33 cellular contexts compared by ENCODE assay signal in genomic region chr4:117488692-117489091, GRCh38.
"Had no signal": no experiment of that assay in that cellular context is flagged by ENCODE, and none has a peak within 500 bp of the region (broad histone marks: within the 10 kb centered on the region; RNA-seq: fewer than 3 reads in every experiment).

No MANE protein-coding gene starts in this region.

- ATAC-seq: activated naive CD4-positive, alpha-beta T cell treated with anti-CD3 and anti-CD28 coated beads, Interleukin-2, amount 50 U/mL, for 72 hours; activated naive CD8-positive, alpha-beta T cell treated with anti-CD3 and anti-CD28 coated beads, Interleukin-2, amount 50 U/mL, for 24 hours; activated T-cell treated with anti-CD3 and anti-CD28 coated beads, Interleukin-2, amount 50 U/mL, for 4 hours; activated T-cell treated with anti-CD3 and anti-CD28 coated beads, Interleukin-2, amount 50 U/mL, for 72 hours; activated T-helper 17 cell treated with anti-CD3 and anti-CD28 coated beads, Interleukin-2, amount 50 U/mL, for 72 hours; body of pancreas had no signal

- H3K27ac ChIP-seq: adrenal gland, ascending aorta, body of pancreas, brain microvascular endothelial cell, breast epithelium, cardiac muscle cell had no signal

- DNase-seq: activated effector memory CD4-positive, alpha-beta T cell treated with anti-CD3 and anti-CD28 coated beads, Interleukin-2, amount 50 U/mL, for 16 hours; activated effector memory CD4-positive, alpha-beta T cell treated with Interleukin-2 at 50 U/mL for 16 hours; activated gamma-delta T cell; activated gamma-delta T cell treated with Interleukin-2 at 50 U/mL for 16 hours; activated naive CD4-positive, alpha-beta T cell; activated naive CD4-positive, alpha-beta T cell treated with anti-CD3 and anti-CD28 coated beads for 36 hours; activated naive CD4-positive, alpha-beta T cell treated with anti-CD3 and anti-CD28 coated beads, Interleukin-2, amount 10 ng/mL, durations not matched to agents 7 days and 5 days; activated naive CD4-positive, alpha-beta T cell treated with anti-CD3 and anti-CD28 coated beads, Interleukin-2, amount 50 U/mL, for 16 hours; activated naive CD4-positive, alpha-beta T cell treated with Interleukin-2 at 50 U/mL for 16 hours; activated naive CD8-positive, alpha-beta T cell treated with anti-CD3 and anti-CD28 coated beads for 36 hours; activated naive CD8-positive, alpha-beta T cell treated with anti-CD3 and anti-CD28 coated beads, Interleukin-2, amount 10 ng/mL, durations not matched to agents 7 days and 5 days; activated naive CD8-positive, alpha-beta T cell treated with anti-CD3 and anti-CD28 coated beads, Interleukin-2, amount 50 U/mL, for 24 hours; activated T-cell treated with anti-CD3 and anti-CD28 coated beads, Interleukin-2, amount 50 U/mL, for 24 hours; activated T-cell treated with anti-CD3 and anti-CD28 coated beads, Interleukin-2, amount 50 U/mL, for 4 hours; activated T-cell treated with anti-CD3 and anti-CD28 coated beads, Interleukin-2, amount 50 U/mL, for 48 hours; activated T-cell treated with anti-CD3 and anti-CD28 coated beads, Interleukin-2, amount 50 U/mL, for 72 hours; adrenal gland; amniotic stem cell; amygdala; anterior cingulate cortex; aorta; body of pancreas; brain microvascular endothelial cell; caudate nucleus; central memory CD4-positive, alpha-beta T cell; cerebellar nuclear complex had no signal

- H3K4me3 ChIP-seq: adrenal gland, ascending aorta, body of pancreas, breast epithelium, cardiac muscle cell had no signal

- H3K36me3 ChIP-seq: adrenal gland, ascending aorta, brain microvascular endothelial cell, breast epithelium, cardiac muscle cell had no signal

- H3K4me1 ChIP-seq: adrenal gland, ascending aorta, body of pancreas, breast epithelium had no signal

- H3K27me3 ChIP-seq: adrenal gland, ascending aorta, body of pancreas, brain microvascular endothelial cell, breast epithelium, cardiac muscle cell had no signal

- FAIRE-seq: astrocyte, bronchial epithelial cell had no signal

- H3K9me3 ChIP-seq: adrenal gland, ascending aorta, body of pancreas, breast epithelium had no signal
